In the genomic region with DNA sequence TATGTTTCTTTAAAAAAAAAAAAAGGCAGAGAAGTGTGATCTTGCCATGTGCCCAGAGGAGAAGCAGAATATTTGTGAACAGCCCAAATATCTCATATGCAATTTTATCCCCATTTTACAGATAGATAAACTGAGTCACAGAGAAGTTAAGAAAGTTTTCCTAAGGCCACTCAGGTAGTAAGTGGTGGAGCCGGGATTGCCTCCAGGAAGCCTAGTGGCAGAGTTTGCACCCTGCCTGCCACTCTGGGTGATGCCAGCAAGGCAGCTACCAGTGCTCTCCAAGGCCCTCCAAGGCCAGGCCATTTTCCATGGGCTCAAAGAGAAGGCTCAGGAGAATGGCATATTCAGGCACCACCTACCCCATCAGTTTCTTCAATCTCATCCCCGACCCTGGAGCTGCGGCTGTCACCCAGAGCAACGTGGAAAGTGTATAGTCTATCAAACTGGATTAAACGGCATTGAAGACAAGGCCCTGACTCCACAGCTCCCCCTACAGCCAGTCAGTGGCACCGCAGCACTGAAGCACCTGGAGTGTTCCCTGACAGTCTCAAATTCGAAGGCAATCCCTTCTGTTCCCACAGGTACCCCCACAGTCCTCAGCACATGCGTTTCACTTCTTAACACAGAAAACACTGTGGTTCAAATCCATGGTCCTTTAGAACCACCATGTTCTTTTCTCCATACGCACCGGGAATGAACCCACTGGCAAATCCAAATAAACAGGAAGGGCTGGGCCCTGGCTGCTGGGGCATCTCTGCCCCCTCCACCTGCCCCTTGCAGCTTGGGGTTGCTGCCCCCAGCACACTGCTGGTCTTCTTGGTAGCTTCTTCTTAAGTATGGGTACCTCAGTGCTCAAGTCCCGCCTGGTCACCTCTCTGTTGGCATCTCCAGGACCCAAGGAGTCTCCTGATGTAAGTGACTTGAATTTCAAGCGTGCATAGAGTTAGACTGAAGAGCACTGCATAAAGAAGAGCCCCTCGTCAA, we compare ENCODE assay signal across 8 cellular contexts.
A peak's percentile ranks its signal among the peaks of the same experiment; 100 is the strongest.
DNase-seq lines count a peak whose midpoint lies in the region; ATAC-seq, FAIRE-seq and TF ChIP-seq lines count a peak whose summit lies in the region.

No MANE protein-coding gene starts in this region.

- in situ Hi-C loops in astrocyte of the spinal cord (cut with HindIII; ENCODE audit: low sequenced_read_pairs) = no loop called here

- TF ChIP-seq CTCF in AG10803 (conservative IDR thresholded peaks at IDR 0.05; ENCODE audit: low read length) = peak; percentile 94
- TF ChIP-seq CTCF in GM12872 (IDR thresholded peaks at IDR 0.05; ENCODE audit: insufficient read depth, low read depth, low read length) = peak; percentile 94
- peak; percentile 90 for TF ChIP-seq CTCF in astrocyte of the spinal cord (IDR thresholded peaks at IDR 0.05; ENCODE audit: low read depth, low read length)
- peak; percentile 86 for TF ChIP-seq CTCF in kidney epithelial cell (IDR thresholded peaks at IDR 0.05; ENCODE audit: insufficient read depth, low read length, poor library complexity, severe bottlenecking)

- ATAC-seq in GM18498 (IDR thresholded peaks at IDR 0.05; ENCODE audit: unreplicated experiment) (no peak), HG03432 (IDR thresholded peaks at IDR 0.05; ENCODE audit: unreplicated experiment) (no peak)

- H3K27me3 ChIP-seq in kidney epithelial cell (ENCODE audit: control insufficient read depth, insufficient read depth, low read length) = peaks cover 53% of the 10 kb centered on the region

- DNase-seq in AG10803 (ENCODE audit: low read depth) (peak; percentile 23), NCI-H69 (lab: John Stamatoyannopoulos, UW) (peak; percentile 44), astrocyte of the spinal cord (ENCODE audit: low read depth, low spot score) (peak; percentile 15), kidney epithelial cell (ENCODE audit: low read depth) (no peak), urothelium cell line (ENCODE audit: low spot score) (peak; percentile 56)

- no peak overlapping the region for H3K4me3 ChIP-seq in AG10803 (ENCODE audit: low read length)
- no peak overlapping the region for H3K4me3 ChIP-seq in astrocyte of the spinal cord (ENCODE audit: low read depth, low read length)
- H3K4me3 ChIP-seq in kidney epithelial cell (ENCODE audit: low read depth, low read length) = no peak overlapping the region

- no peaks in the 10 kb centered on the region for H3K36me3 ChIP-seq in kidney epithelial cell (ENCODE audit: control insufficient read depth, insufficient read depth, low read length)

- peak; percentile 69 for FAIRE-seq in urothelium cell line (lab: Jason Lieb, UNC)
